5 cellular contexts compared by ENCODE assay signal in genomic region chr17:5978496-5978895, GRCh38.
"Had no signal": no experiment of that assay in that cellular context is flagged by ENCODE, and none has a peak within 500 bp of the region (broad histone marks: within the 10 kb centered on the region; RNA-seq: fewer than 3 reads in every experiment).

No MANE protein-coding gene starts in this region.

- DNase-seq: GM23248, GOT3, H7, HFFc6 had no signal

- H3K36me3 ChIP-seq: HAP-1 had no signal

- H3K4me3 ChIP-seq: GM23248, HAP-1 had no signal

- H3K9me3 ChIP-seq: HAP-1 had no signal
